In genomic region chr14:103686831-103687485, GRCh38 we compare ENCODE assay signal across 24 cellular contexts. TPM values are rescaled to one million over a fixed set of nuclear protein-coding genes. Genes with fewer than 3 reads are reported as not detected.
DNase-seq lines count a peak whose midpoint lies in the region; TF ChIP-seq lines count a peak whose summit lies in the region.
"Had no signal": no experiment of that assay in that cellular context is flagged by ENCODE, and none has a peak within 500 bp of the region (broad histone marks: within the 10 kb centered on the region; RNA-seq: fewer than 3 reads in every experiment).

No MANE protein-coding gene starts in this region.

- H3K9me3 Mint-ChIP-seq in activated T-helper 2 cell treated with anti-CD3 and anti-CD28 coated beads, Interferon-gamma antibody, Interleukin-2, Interleukin-4, amounts not matched to agents 10 μg/mL and 5 μg/mL and 100 μg/mL, durations not matched to agents 14 hours and 24 hours and 36 hours, result no peaks in the 10 kb centered on the region
- H3K9me3 Mint-ChIP-seq: CD8-positive, alpha-beta memory T cell; naive thymus-derived CD4-positive, alpha-beta T cell; stimulated activated naive B cell treated with anti-CD40 and anti-IgM and Interleukin-4, amounts not matched to agents 10 μg/mL and 1 μg/mL and 100 μg/mL, for 72 hours had no signal

- peaks cover 14% of the 10 kb centered on the region for H3K4me1 ChIP-seq in osteoblast (ENCODE audit: insufficient read depth, low read length)
- peaks cover 0 to 23% of the 10 kb centered on the region in 2 donors for H3K4me1 ChIP-seq in right atrium auricular region
- H3K4me1 ChIP-seq: parathyroid adenoma had no signal

- TF ChIP-seq CTCF in RWPE1 (conservative IDR thresholded peaks at IDR 0.05; ENCODE audit: low read depth) (no peak), fibroblast of pulmonary artery (IDR thresholded peaks at IDR 0.05; ENCODE audit: low read length, missing control alignments) (no peak), osteoblast (IDR thresholded peaks at IDR 0.05; ENCODE audit: extremely low read depth, low read depth, low read length) (no peak), right atrium auricular region (IDR thresholded peaks at IDR 0.05) (no peak)

- H3K4me2 ChIP-seq in osteoblast (ENCODE audit: insufficient read depth, low read length), result no peak overlapping the region

- H3K27me3 ChIP-seq in osteoblast (ENCODE audit: insufficient read depth, low read length), result no peaks in the 10 kb centered on the region
- no peaks in the 10 kb centered on the region for H3K27me3 ChIP-seq in right atrium auricular region
- H3K27me3 ChIP-seq: Peyer's patch, tibial nerve had no signal

- peaks cover 80% of the 10 kb centered on the region for H3K36me3 ChIP-seq in osteoblast (ENCODE audit: insufficient read depth, low read length)
- peaks cover 45% of the 10 kb centered on the region for H3K36me3 ChIP-seq in right atrium auricular region

- no peak overlapping the region for H3K4me3 Mint-ChIP-seq in activated T-helper 2 cell treated with anti-CD3 and anti-CD28 coated beads, Interferon-gamma antibody, Interleukin-2, Interleukin-4, amounts not matched to agents 10 μg/mL and 5 μg/mL and 100 μg/mL, durations not matched to agents 14 hours and 24 hours and 36 hours (ENCODE audit: low read depth)
- H3K4me3 Mint-ChIP-seq: CD8-positive, alpha-beta memory T cell; naive thymus-derived CD4-positive, alpha-beta T cell; stimulated activated naive B cell treated with anti-CD40 and anti-IgM and Interleukin-4, amounts not matched to agents 10 μg/mL and 1 μg/mL and 100 μg/mL, for 72 hours had no signal

- H3K4me1 Mint-ChIP-seq in activated T-helper 2 cell treated with anti-CD3 and anti-CD28 coated beads, Interferon-gamma antibody, Interleukin-2, Interleukin-4, amounts not matched to agents 10 μg/mL and 5 μg/mL and 100 μg/mL, durations not matched to agents 14 hours and 24 hours and 36 hours (ENCODE audit: low read depth), result peaks cover 1% of the 10 kb centered on the region

- H3K79me2 ChIP-seq in osteoblast (ENCODE audit: insufficient read depth, low read length), result peaks cover 79% of the 10 kb centered on the region

- peaks cover 48% of the 10 kb centered on the region for H3K36me3 Mint-ChIP-seq in activated T-helper 2 cell treated with anti-CD3 and anti-CD28 coated beads, Interferon-gamma antibody, Interleukin-2, Interleukin-4, amounts not matched to agents 10 μg/mL and 5 μg/mL and 100 μg/mL, durations not matched to agents 14 hours and 24 hours and 36 hours (ENCODE audit: low read depth)

- H3K9me3 ChIP-seq in osteoblast (ENCODE audit: low read depth, low read length), result no peaks in the 10 kb centered on the region
- no peaks in the 10 kb centered on the region for H3K9me3 ChIP-seq in right atrium auricular region
- H3K9me3 ChIP-seq: Peyer's patch, tibial nerve had no signal

- H3K27ac Mint-ChIP-seq in activated T-helper 2 cell treated with anti-CD3 and anti-CD28 coated beads, Interferon-gamma antibody, Interleukin-2, Interleukin-4, amounts not matched to agents 10 μg/mL and 5 μg/mL and 100 μg/mL, durations not matched to agents 14 hours and 24 hours and 36 hours, result no peak overlapping the region
- H3K27ac Mint-ChIP-seq: naive thymus-derived CD4-positive, alpha-beta T cell had no signal

- peaks cover 17% of the 10 kb centered on the region for H4K20me1 ChIP-seq in osteoblast (ENCODE audit: insufficient read depth, low read length)

- CTCF ChIA-PET in RWPE1 (lab: Yijun Ruan, JAX), result interaction anchor here (0.6 to 1.0 kb wide), 2 partner anchors 20 to 35 kb away, joined by 3 to 4 read pairs; no protein-coding TSS in a partner anchor

- no peak overlapping the region for H2AFZ ChIP-seq in osteoblast (ENCODE audit: low read length)
- H2AFZ ChIP-seq: parathyroid adenoma had no signal

- H3K4me3 ChIP-seq in fibroblast of pulmonary artery (replicated peaks; ENCODE audit: low read depth, low read length) (no peak overlapping the region), osteoblast (ENCODE audit: insufficient read depth, low read length) (no peak overlapping the region), right atrium auricular region (no peak overlapping the region)
- H3K4me3 ChIP-seq: Peyer's patch, tibial nerve had no signal

- DNase-seq in EH (ENCODE audit: low read depth) (peak; percentile 62), RWPE1 (ENCODE audit: low spot score) (no peak), fibroblast of pulmonary artery (ENCODE audit: low read depth) (peak; percentile 83), osteoblast (ENCODE audit: insufficient read length, low spot score, missing footprints) (peak; percentile 65), HCEC 1CT (no peak), right atrium auricular region (ENCODE audit: low spot score) (no peak)
- no peak for DNase-seq in stimulated activated CD4-positive, alpha-beta T cell treated with anti-CD3 and anti-CD28 coated beads, Interleukin-4, amount 100 ng/mL, for 1 hour
- no peak for DNase-seq in activated T-helper 2 cell treated with anti-CD3 and anti-CD28 coated beads, Interferon-gamma antibody, Interleukin-2, Interleukin-4, amounts not matched to agents 10 μg/mL and 5 μg/mL and 100 μg/mL, durations not matched to agents 14 hours and 24 hours and 36 hours (ENCODE audit: low spot score)
- DNase-seq: activated CD4-positive, alpha-beta T cell treated with anti-CD3 and anti-CD28 coated beads, Interleukin-2, amount 50 U/mL, for 4 hours; AML-193; amygdala; CD8-positive, alpha-beta memory T cell; DMS53; H7; mesendoderm; naive thymus-derived CD4-positive, alpha-beta T cell; NCI-H1092 treated with DMSO at 0.1 percent for 48 hours; NCI-H2081; Peyer's patch; stimulated activated CD4-positive, alpha-beta T cell treated with anti-CD3 and anti-CD28 coated beads, Interleukin-1b, Interleukin-23, amount 100 ng/mL, for 48 hours; stimulated activated naive B cell treated with anti-CD40 and anti-IgM and Interleukin-4, amounts not matched to agents 10 μg/mL and 1 μg/mL and 100 μg/mL, for 72 hours had no signal

- H3K27ac ChIP-seq in RWPE1 (peak overlapping the region; percentile 41), osteoblast (ENCODE audit: low read depth, low read length) (peak overlapping the region; percentile 54), right atrium auricular region (no peak overlapping the region)
- H3K27ac ChIP-seq: parathyroid adenoma, Peyer's patch, tibial nerve, VCaP had no signal

- POLR2A ChIA-PET in RWPE1 (lab: Yijun Ruan, JAX; ENCODE audit: low non-redundant PET), result no interaction called here

- intact Hi-C loops in activated T-helper 2 cell treated with anti-CD3 and anti-CD28 coated beads, Interferon-gamma antibody, Interleukin-2, Interleukin-4, amounts not matched to agents 10 μg/mL and 5 μg/mL and 100 μg/mL, durations not matched to agents 14 hours and 24 hours and 36 hours (cut with micrococcal nuclease), result loop anchor here (10.0 kb wide), 1 partner anchor 122 kb away; the partner anchor contains the start of genes BAG5 and COA8

- H3K27me3 Mint-ChIP-seq in activated T-helper 2 cell treated with anti-CD3 and anti-CD28 coated beads, Interferon-gamma antibody, Interleukin-2, Interleukin-4, amounts not matched to agents 10 μg/mL and 5 μg/mL and 100 μg/mL, durations not matched to agents 14 hours and 24 hours and 36 hours (ENCODE audit: low read depth), result no peaks in the 10 kb centered on the region
- H3K27me3 Mint-ChIP-seq: CD8-positive, alpha-beta memory T cell; naive thymus-derived CD4-positive, alpha-beta T cell; stimulated activated naive B cell treated with anti-CD40 and anti-IgM and Interleukin-4, amounts not matched to agents 10 μg/mL and 1 μg/mL and 100 μg/mL, for 72 hours had no signal

RNA-seq across cellular contexts. Expression of gene XRCC3, which starts 28.3 kb away (rescaled TPM):
- 4.3 and 5.0 TPM in 2 replicates for total RNA-seq in osteoblast
- total RNA-seq in right atrium auricular region, result 1 to 10 TPM; 2.1 to 3.6 TPM
- total RNA-seq in activated T-helper 2 cell treated with anti-CD3 and anti-CD28 coated beads, Interferon-gamma antibody, Interleukin-2, Interleukin-4, amounts not matched to agents 10 μg/mL and 5 μg/mL and 100 μg/mL, durations not matched to agents 14 hours and 24 hours and 36 hours, result 52.9 and 53.7 TPM in 2 replicates

RNA-seq across cellular contexts. Expression of gene ZFYVE21, which starts 28.7 kb away (rescaled TPM):
- total RNA-seq in osteoblast (36.9 and 39.8 TPM in 2 replicates), right atrium auricular region (10 to 100 TPM; 43.7 to 71.6 TPM)
- 24.6 and 27.5 TPM in 2 replicates for total RNA-seq in activated T-helper 2 cell treated with anti-CD3 and anti-CD28 coated beads, Interferon-gamma antibody, Interleukin-2, Interleukin-4, amounts not matched to agents 10 μg/mL and 5 μg/mL and 100 μg/mL, durations not matched to agents 14 hours and 24 hours and 36 hours

RNA-seq across cellular contexts. Expression of gene KLC1, which starts 57.9 kb away (rescaled TPM):
- total RNA-seq in osteoblast (198 and 205 TPM in 2 replicates), right atrium auricular region (100 to 1,000 TPM; 185 to 201 TPM)
- 161 and 169 TPM in 2 replicates for total RNA-seq in activated T-helper 2 cell treated with anti-CD3 and anti-CD28 coated beads, Interferon-gamma antibody, Interleukin-2, Interleukin-4, amounts not matched to agents 10 μg/mL and 5 μg/mL and 100 μg/mL, durations not matched to agents 14 hours and 24 hours and 36 hours

Comparison
In these comparisons a context has a peak if more than half of its experiments do, and no peak if none do; other contexts are left out.
1. DNase-seq: peak in EH (single experiment), fibroblast of pulmonary artery (single experiment) and osteoblast (single experiment); none in RWPE1 (single experiment), stimulated activated CD4-positive, alpha-beta T cell treated with anti-CD3 and anti-CD28 coated beads, Interleukin-4, amount 100 ng/mL, for 1 hour (single experiment), HCEC 1CT (single experiment), right atrium auricular region (single experiment) and activated T-helper 2 cell treated with anti-CD3 and anti-CD28 coated beads, Interferon-gamma antibody, Interleukin-2, Interleukin-4, amounts not matched to agents 10 μg/mL and 5 μg/mL and 100 μg/mL, durations not matched to agents 14 hours and 24 hours and 36 hours (single experiment).
2. H3K27ac ChIP-seq: peak in RWPE1 (single experiment) and osteoblast (single experiment); none in right atrium auricular region (0 of 2).